ENCODE assay signal across 19 cellular contexts in genomic region chr18:62312851-62313250, GRCh38.
"Had no signal": no experiment of that assay in that cellular context is flagged by ENCODE, and none has a peak within 500 bp of the region (broad histone marks: within the 10 kb centered on the region; RNA-seq: fewer than 3 reads in every experiment).

No MANE protein-coding gene starts in this region.

- DNase-seq: colonic mucosa; dermis blood vessel endothelial cell; foreskin melanocyte; heart left ventricle; hippocampal formation; left colon; left ventricle myocardium superior; naive B cell; psoas muscle; retina; right lobe of liver; stimulated activated CD4-positive, alpha-beta T cell treated with anti-CD3 and anti-CD28 coated beads, Interleukin-4, amount 100 ng/mL, for 1 hour; stimulated activated CD8-positive, alpha-beta memory T cell treated with anti-CD3 and anti-CD28 coated beads, Interleukin-4, amount 100 ng/mL, for 48 hours; stimulated activated naive CD8-positive, alpha-beta T cell treated with anti-CD3 and anti-CD28 coated beads, Interleukin-15, amount 100 ng/mL, for 72 hours; trophoblast cell had no signal

- H3K4me3 ChIP-seq: colonic mucosa, heart left ventricle, lung, psoas muscle, right lobe of liver, thoracic aorta had no signal

- H3K27me3 ChIP-seq: colonic mucosa, heart left ventricle, right lobe of liver had no signal

- H3K36me3 ChIP-seq: colonic mucosa, right lobe of liver, thoracic aorta had no signal

- H3K27me3 Mint-ChIP-seq: naive B cell had no signal

- H3K9me3 ChIP-seq: colonic mucosa, heart left ventricle, psoas muscle, right lobe of liver, thoracic aorta had no signal

- ATAC-seq: heart left ventricle; left ventricle myocardium superior; psoas muscle; right lobe of liver; stimulated activated effector memory CD8-positive, alpha-beta T cell treated with anti-CD3 and anti-CD28 coated beads, Interleukin-12 subunit alpha, Interleukin-12 subunit beta, amount 100 ng/mL, for 72 hours; stimulated activated naive CD8-positive, alpha-beta T cell treated with anti-CD3 and anti-CD28 coated beads, Interleukin-15, amount 100 ng/mL, for 72 hours had no signal

- H3K27ac ChIP-seq: colonic mucosa, heart left ventricle, psoas muscle, right lobe of liver, thoracic aorta had no signal

- H3K4me1 ChIP-seq: colonic mucosa, heart left ventricle, psoas muscle, right lobe of liver had no signal

- H3K27ac Mint-ChIP-seq: naive B cell; nephron; stimulated activated effector memory CD8-positive, alpha-beta T cell treated with anti-CD3 and anti-CD28 coated beads, Interleukin-12 subunit alpha, Interleukin-12 subunit beta, amount 100 ng/mL, for 72 hours; stimulated activated naive CD8-positive, alpha-beta T cell treated with anti-CD3 and anti-CD28 coated beads, Interleukin-15, amount 100 ng/mL, for 72 hours had no signal

- H3K4me1 Mint-ChIP-seq: naive B cell; nephron; stimulated activated effector memory CD8-positive, alpha-beta T cell treated with anti-CD3 and anti-CD28 coated beads, Interleukin-12 subunit alpha, Interleukin-12 subunit beta, amount 100 ng/mL, for 72 hours; stimulated activated naive CD8-positive, alpha-beta T cell treated with anti-CD3 and anti-CD28 coated beads, Interleukin-15, amount 100 ng/mL, for 72 hours had no signal

- H3K9me3 Mint-ChIP-seq: nephron; stimulated activated effector memory CD8-positive, alpha-beta T cell treated with anti-CD3 and anti-CD28 coated beads, Interleukin-12 subunit alpha, Interleukin-12 subunit beta, amount 100 ng/mL, for 72 hours; stimulated activated naive CD8-positive, alpha-beta T cell treated with anti-CD3 and anti-CD28 coated beads, Interleukin-15, amount 100 ng/mL, for 72 hours had no signal

- H3K4me3 Mint-ChIP-seq: naive B cell; nephron; stimulated activated effector memory CD8-positive, alpha-beta T cell treated with anti-CD3 and anti-CD28 coated beads, Interleukin-12 subunit alpha, Interleukin-12 subunit beta, amount 100 ng/mL, for 72 hours; stimulated activated naive CD8-positive, alpha-beta T cell treated with anti-CD3 and anti-CD28 coated beads, Interleukin-15, amount 100 ng/mL, for 72 hours had no signal
